Comparison of ENCODE assay signal across 18 cellular contexts in the genomic region with DNA sequence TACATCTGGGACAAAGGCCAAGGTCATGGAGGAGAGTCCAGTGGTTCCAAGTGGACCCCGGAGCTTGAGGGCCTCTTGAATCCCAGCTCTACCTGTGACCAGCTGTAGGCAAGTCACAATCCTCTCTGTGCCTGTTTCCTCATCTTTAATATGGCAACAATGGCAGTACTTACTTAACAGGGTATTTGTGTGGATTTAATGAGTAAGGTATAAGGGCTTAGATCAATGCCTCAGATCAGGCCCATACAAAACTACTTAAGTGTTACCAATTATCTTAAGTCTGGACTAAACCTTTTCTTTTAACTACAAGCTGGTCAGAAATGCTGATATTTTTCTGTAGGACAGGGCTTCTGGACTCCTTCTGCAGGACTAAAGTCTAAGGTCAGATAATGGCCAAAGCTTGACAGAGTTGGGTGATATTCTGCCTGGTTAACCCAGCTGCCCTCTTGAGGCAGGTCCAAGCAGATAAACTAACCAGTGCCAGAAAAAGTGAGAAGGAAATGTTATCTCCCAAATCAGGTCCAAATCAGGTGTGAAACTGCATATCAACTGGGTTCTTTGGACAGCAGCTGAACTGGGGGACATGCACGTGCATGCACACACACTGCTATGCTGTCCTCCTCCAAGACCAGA. TPM values are rescaled to one million over a fixed set of nuclear protein-coding genes. Genes with fewer than 3 reads are reported as not detected.
A peak's percentile ranks its signal among the peaks of the same experiment; 100 is the strongest.
DNase-seq lines count a peak whose midpoint lies in the region; ATAC-seq, FAIRE-seq and TF ChIP-seq lines count a peak whose summit lies in the region.
"Had no signal": no experiment of that assay in that cellular context is flagged by ENCODE, and none has a peak within 500 bp of the region (broad histone marks: within the 10 kb centered on the region; RNA-seq: fewer than 3 reads in every experiment).

No MANE protein-coding gene starts in this region.

- H3K4me1 Mint-ChIP-seq in MCF 10A (ENCODE audit: insufficient read depth, unreplicated experiment) (peaks cover 29% of the 10 kb centered on the region), astrocyte (ENCODE audit: low read depth, unreplicated experiment) (peaks cover 17% of the 10 kb centered on the region), GM23338 (peaks cover 21% of the 10 kb centered on the region)

- H3K27me3 Mint-ChIP-seq in MCF 10A (ENCODE audit: insufficient read depth, unreplicated experiment) (no peaks in the 10 kb centered on the region), astrocyte (ENCODE audit: low read depth, unreplicated experiment) (peaks cover 10% of the 10 kb centered on the region), GM23338 (ENCODE audit: insufficient read depth, low read depth, poor library complexity) (peaks cover 27% of the 10 kb centered on the region)

- dilution Hi-C loops in keratinocyte (cut with MboI; ENCODE audit: extremely low pct_ligation_motif_present, low sequenced_read_pairs): loop anchor here (25.0 kb wide), 1 partner anchor 504 kb away; no protein-coding TSS in a partner anchor

- H3K9ac ChIP-seq in astrocyte (ENCODE audit: low read length): no peak overlapping the region
- H3K9ac ChIP-seq in keratinocyte (ENCODE audit: control insufficient read depth, extremely low read depth, insufficient read depth, low read length): no peak overlapping the region

- intact Hi-C loops in MCF 10A (cut with micrococcal nuclease) (loop anchor here (5.0 kb wide), 1 partner anchor 106 kb away; no protein-coding TSS in a partner anchor), breast epithelium (cut with DNase I; ENCODE audit: low total_unique reads) (no loop called here), psoas muscle (cut with DNase I) (no loop called here)

- H3K79me2 ChIP-seq in astrocyte (ENCODE audit: insufficient read depth, low read length) (peaks cover 5% of the 10 kb centered on the region), keratinocyte (ENCODE audit: control insufficient read depth, insufficient read depth, low read length) (peaks cover 66% of the 10 kb centered on the region), GM23338 (replicated peaks; ENCODE audit: insufficient read depth) (no peaks in the 10 kb centered on the region)

- H3K4me3 ChIP-seq in breast epithelium (no peak overlapping the region), astrocyte (ENCODE audit: insufficient read depth, low read depth, low read length) (no peak overlapping the region), keratinocyte (ENCODE audit: control insufficient read depth in 2 of 3, extremely low read depth in 1 of 3, insufficient read depth in 2 of 3, low read depth in 1 of 3, low read length in 3 of 3) (no peak overlapping the region), psoas muscle (no peak overlapping the region), GM23338 (no peak overlapping the region)
- H3K4me3 ChIP-seq: prostate gland had no signal

- H2AFZ ChIP-seq in astrocyte (ENCODE audit: low read depth, low read length) (no peak overlapping the region), keratinocyte (ENCODE audit: control insufficient read depth, low read length) (no peak overlapping the region), GM23338 (no peak overlapping the region)

- H3F3A ChIP-seq in GM23338 (replicated peaks; ENCODE audit: low read depth): 0 out of 2 replicates have a peak, but pooled peaks cover 3% of the 10 kb centered on the region

- POLR2A ChIA-PET in MCF 10A (lab: Yijun Ruan, JAX): interaction anchor here (0.8 to 2.2 kb wide), 11 partner anchors 9 to 838 kb away, joined by 3 to 15 read pairs (median 5); no protein-coding TSS in a partner anchor

- H3K9me2 ChIP-seq in GM23338 (ENCODE audit: insufficient read depth): no peaks in the 10 kb centered on the region

- peaks cover 51% of the 10 kb centered on the region for H4K20me1 ChIP-seq in astrocyte (ENCODE audit: insufficient read depth, low read length)
- H4K20me1 ChIP-seq in keratinocyte (ENCODE audit: control insufficient read depth, extremely low read depth, insufficient read depth, low read length): peaks cover 3% of the 10 kb centered on the region
- H4K20me1 ChIP-seq in GM23338 (replicated peaks; ENCODE audit: insufficient read depth): no peaks in the 10 kb centered on the region

- peaks cover 26% of the 10 kb centered on the region for H3K36me3 Mint-ChIP-seq in MCF 10A (ENCODE audit: insufficient read depth, unreplicated experiment)
- no peaks in the 10 kb centered on the region for H3K36me3 Mint-ChIP-seq in astrocyte (ENCODE audit: low read depth, unreplicated experiment)
- H3K36me3 Mint-ChIP-seq in GM23338 (ENCODE audit: low read depth): no peaks in the 10 kb centered on the region; the same call in 2 of the 3 replicates

- CTCF ChIA-PET in MCF 10A (lab: Yijun Ruan, JAX): interaction anchor here (0.5 to 3.4 kb wide), 18 partner anchors 9 to 1047 kb away, joined by 3 to 36 read pairs (median 3); no protein-coding TSS in a partner anchor

- TSS peak; percentile 40 for BruUV-seq in MCF 10A (replicated peaks; lab: Mats Ljungman, UMichigan)

- H3K9me3 ChIP-seq in breast epithelium (no peaks in the 10 kb centered on the region), astrocyte (ENCODE audit: insufficient read depth, low read depth, low read length) (no peaks in the 10 kb centered on the region), keratinocyte (ENCODE audit: control insufficient read depth, low read depth, low read length) (no peaks in the 10 kb centered on the region), psoas muscle (no peaks in the 10 kb centered on the region)
- H3K9me3 ChIP-seq: prostate gland, upper lobe of right lung had no signal

- ATAC-seq in psoas muscle (no peak), GM23338 (no peak)
- ATAC-seq: activated CD4-positive, alpha-beta T cell treated with anti-CD3 and anti-CD28 coated beads for 36 hours; stimulated activated naive CD8-positive, alpha-beta T cell treated with anti-CD3 and anti-CD28 coated beads, Interleukin-15, Interleukin-2, amounts not matched to agents 100 U/mL and 50 U/mL, for 24 hours; upper lobe of right lung had no signal

- H3K27ac ChIP-seq in breast epithelium (no peak overlapping the region), astrocyte (ENCODE audit: low read depth, low read length) (no peak overlapping the region), keratinocyte (ENCODE audit: control insufficient read depth, insufficient read depth, low read length) (no peak overlapping the region), psoas muscle (no peak overlapping the region), GM23338 (ENCODE audit: low read depth) (no peak overlapping the region)
- H3K27ac ChIP-seq: prostate gland, upper lobe of right lung had no signal

- H3K4me1 ChIP-seq in breast epithelium: peaks cover 6 to 7% of the 10 kb centered on the region in 2 donors
- peaks cover 12% of the 10 kb centered on the region for H3K4me1 ChIP-seq in astrocyte (ENCODE audit: insufficient read depth, low read length)
- peaks cover 19% of the 10 kb centered on the region for H3K4me1 ChIP-seq in keratinocyte (ENCODE audit: control insufficient read depth, extremely low read depth, insufficient read depth, low read length)
- peaks cover 4% of the 10 kb centered on the region for H3K4me1 ChIP-seq in psoas muscle
- H3K4me1 ChIP-seq in GM23338 (ENCODE audit: insufficient read depth): peaks cover 12% of the 10 kb centered on the region; the same call in 1 of the 2 replicates

- no peaks in the 10 kb centered on the region for H3K36me3 ChIP-seq in breast epithelium
- H3K36me3 ChIP-seq in astrocyte (ENCODE audit: insufficient read depth, low read length): no peaks in the 10 kb centered on the region
- peaks cover 5 to 6% of the 10 kb centered on the region in 2 experiments for H3K36me3 ChIP-seq in keratinocyte (ENCODE audit: control insufficient read depth in 2 of 2, extremely low read depth in 1 of 2, insufficient read depth in 2 of 2, low read length in 2 of 2)
- no peaks in the 10 kb centered on the region for H3K36me3 ChIP-seq in psoas muscle (ENCODE audit: insufficient read depth in 1 of 2, low read depth in 1 of 2)
- no peaks in the 10 kb centered on the region for H3K36me3 ChIP-seq in GM23338 (ENCODE audit: insufficient read depth)
- H3K36me3 ChIP-seq: prostate gland, upper lobe of right lung had no signal

- peak overlapping the region; percentile 89 for H3K4me3 Mint-ChIP-seq in MCF 10A (ENCODE audit: unreplicated experiment)
- peak overlapping the region; percentile 90 for H3K4me3 Mint-ChIP-seq in astrocyte (ENCODE audit: unreplicated experiment)
- H3K4me3 Mint-ChIP-seq in GM23338: no peak overlapping the region; the same call in 2 of the 3 replicates
- H3K4me3 Mint-ChIP-seq: activated CD4-positive, alpha-beta T cell treated with anti-CD3 and anti-CD28 coated beads for 36 hours had no signal

- H3K9me3 Mint-ChIP-seq in MCF 10A (ENCODE audit: unreplicated experiment) (no peaks in the 10 kb centered on the region), astrocyte (ENCODE audit: unreplicated experiment) (no peaks in the 10 kb centered on the region), GM23338 (no peaks in the 10 kb centered on the region)
- H3K9me3 Mint-ChIP-seq: CD4-positive, alpha-beta memory T cell had no signal

- 72 to 79% (median 74%) methylated on average over 2 of the region's 2 CpGs for WGBS in psoas muscle, 3 donors

- peak overlapping the region; percentile 73 for H3K27ac Mint-ChIP-seq in MCF 10A (ENCODE audit: low read depth, unreplicated experiment)
- H3K27ac Mint-ChIP-seq in astrocyte (ENCODE audit: unreplicated experiment): peak overlapping the region; percentile 41
- no peak overlapping the region for H3K27ac Mint-ChIP-seq in GM23338
- H3K27ac Mint-ChIP-seq: activated CD4-positive, alpha-beta T cell treated with anti-CD3 and anti-CD28 coated beads for 36 hours; CD4-positive, alpha-beta memory T cell had no signal

- H3K27me3 ChIP-seq in breast epithelium (no peaks in the 10 kb centered on the region), astrocyte (ENCODE audit: insufficient read depth, low read length) (peaks cover 12% of the 10 kb centered on the region), keratinocyte (ENCODE audit: control insufficient read depth, extremely low read depth, insufficient read depth, low read length) (no peaks in the 10 kb centered on the region), psoas muscle (ENCODE audit: insufficient read depth in 3 of 3, low read length in 2 of 3) (peaks cover 0 to 55% (median 13%) of the 10 kb centered on the region in 3 donors), GM23338 (ENCODE audit: insufficient read depth) (peaks cover 48% of the 10 kb centered on the region)

- FAIRE-seq in astrocyte (lab: Jason Lieb, UNC): no peak
- FAIRE-seq in keratinocyte (lab: Jason Lieb, UNC): peak; percentile 57
- FAIRE-seq: A204.1 had no signal

- H3K9me1 ChIP-seq in keratinocyte (ENCODE audit: control insufficient read depth, extremely low read depth, insufficient read depth, low read length): no peaks in the 10 kb centered on the region

- no peak for TF ChIP-seq POLR2A in breast epithelium (IDR thresholded peaks at IDR 0.05)

- TF ChIP-seq CTCF in MCF 10A (IDR thresholded peaks at IDR 0.05; ENCODE audit: unreplicated experiment): no peak
- no peak for TF ChIP-seq CTCF in breast epithelium (IDR thresholded peaks at IDR 0.05)
- no peak for TF ChIP-seq CTCF in astrocyte (IDR thresholded peaks at IDR 0.05; ENCODE audit: insufficient read depth, low read depth, low read length)
- peak in 1 of 3 experiments; percentile 29 for TF ChIP-seq CTCF in keratinocyte (optimal IDR thresholded peaks at IDR 0.05 in 1 of 3, IDR thresholded peaks at IDR 0.05 in 1 of 3, conservative IDR thresholded peaks at IDR 0.05 in 1 of 3; ENCODE audit: extremely low read depth in 1 of 3, insufficient read depth in 2 of 3, low read length in 3 of 3)
- TF ChIP-seq CTCF in psoas muscle (IDR thresholded peaks at IDR 0.05): no peak
- peak in 1 of 2 experiments; percentile 30; a peak in 1 of 4 replicates for TF ChIP-seq CTCF in GM23338 (conservative IDR thresholded peaks at IDR 0.05; ENCODE audit: low read depth in 2 of 2)

- DNase-seq in MCF 10A (ENCODE audit: unreplicated experiment) (no peak), breast epithelium (ENCODE audit: low spot score in 2 of 2) (no peak), astrocyte (ENCODE audit: low read depth) (no peak), keratinocyte (ENCODE audit: low read depth, low spot score) (no peak), psoas muscle (no peak), T-helper 1 cell (no peak), GM23338 (ENCODE audit: low spot score) (no peak)
- DNase-seq in stimulated activated CD4-positive, alpha-beta T cell treated with anti-CD3 and anti-CD28 coated beads, Interleukin-15, amount 100 ng/mL, for 24 hours: no peak
- DNase-seq: activated CD4-positive, alpha-beta T cell treated with anti-CD3 and anti-CD28 coated beads for 36 hours; activated naive CD4-positive, alpha-beta T cell; anterior cingulate cortex; CD4-positive, alpha-beta memory T cell; EL; NCI-H446 treated with DMSO at 0.1 percent for 48 hours; stimulated activated naive CD8-positive, alpha-beta T cell treated with anti-CD3 and anti-CD28 coated beads, Interleukin-15, Interleukin-2, amounts not matched to agents 100 U/mL and 50 U/mL, for 24 hours; upper lobe of right lung had no signal

- no peak overlapping the region for H3K4me2 ChIP-seq in astrocyte (ENCODE audit: low read length)
- peak overlapping the region; percentile 29 for H3K4me2 ChIP-seq in keratinocyte (ENCODE audit: control insufficient read depth, extremely low read depth, insufficient read depth, low read depth, low read length)
- no peak overlapping the region for H3K4me2 ChIP-seq in GM23338

RNA-seq across cellular contexts. Expression of a gene that starts 2.2 kb away (rescaled TPM):
- total RNA-seq in MCF 10A (2022) (68.7 and 82.2 TPM in 2 replicates), breast epithelium (10 to 100 TPM; 36.3 to 62.5 (median 58.0) TPM), astrocyte (115 and 139 TPM in 2 replicates), psoas muscle (10 to 100 TPM; 11.6 to 23.3 (median 17.6) TPM)
- polyA plus RNA-seq in keratinocyte (52.2 to 93.9 TPM (median 64.4 TPM) in 3 replicates), psoas muscle (10 to 100 TPM in 1 of 3 donors, 1 to 10 TPM in 2; 5.3 to 10.5 (median 8.8) TPM), GM23338 (2016; fragmentation: Nextera tagmentation; extraction: Ambion mirVana) (9.5 and 10.7 TPM in 2 replicates)
- polyA plus RNA-seq in keratinocyte (2011; ENCODE audit: low read depth): 161 TPM
- polyA plus RNA-seq in keratinocyte (2011; cell fraction: cytosol; rRNA removed): 72.7 and 101 TPM in 2 replicates
- 174 and 222 TPM in 2 replicates for polyA plus RNA-seq in keratinocyte (2011; cell fraction: nucleus; rRNA removed)
- 111 and 224 TPM in 2 replicates for polyA plus RNA-seq in keratinocyte (2012; ENCODE audit: low replicate concordance)
- 125 to 387 TPM (median 155 TPM) in 3 replicates for polyA minus RNA-seq in keratinocyte
- polyA minus RNA-seq in keratinocyte (2011; cell fraction: cytosol; rRNA and poly(A)+ RNA removed): 139 TPM
- polyA minus RNA-seq in keratinocyte (2011; cell fraction: nucleus; rRNA and poly(A)+ RNA removed): 253 and 279 TPM in 2 replicates
- total RNA-seq in GM23338 (2014; rRNA removed; shearing (Covaris generic)): 14.0 and 20.7 TPM in 2 replicates
